Comparison of ENCODE assay signal across 23 cellular contexts in the genomic region with DNA sequence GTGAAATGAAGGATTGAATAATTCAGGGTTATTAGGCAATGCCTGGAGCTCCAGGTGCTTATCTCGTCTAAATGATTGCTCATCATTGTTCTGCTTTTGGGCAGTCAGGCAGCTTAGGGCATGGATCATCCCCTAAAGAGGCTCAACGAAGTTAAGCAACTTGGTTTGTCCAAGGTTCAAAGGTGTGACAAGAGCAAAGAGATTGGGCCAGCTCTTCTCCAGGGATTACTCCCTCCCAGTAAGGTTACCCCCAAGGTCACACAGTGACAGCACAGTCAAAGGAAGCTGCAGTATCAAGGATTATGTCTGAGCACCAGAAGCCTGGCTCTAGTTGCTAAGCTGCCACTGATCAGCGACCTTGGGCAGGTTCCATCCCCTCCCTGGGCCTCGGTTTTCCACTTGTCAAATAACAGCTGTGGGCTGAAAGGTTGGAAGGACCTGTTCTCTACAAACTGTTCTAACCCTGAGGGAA. TPM values are rescaled to one million over a fixed set of nuclear protein-coding genes. Genes with fewer than 3 reads are reported as not detected.
DNase-seq lines count a peak whose midpoint lies in the region; ATAC-seq, FAIRE-seq and TF ChIP-seq lines count a peak whose summit lies in the region.
"Had no signal": no experiment of that assay in that cellular context is flagged by ENCODE, and none has a peak within 500 bp of the region (broad histone marks: within the 10 kb centered on the region; RNA-seq: fewer than 3 reads in every experiment).

No MANE protein-coding gene starts in this region.

- H3K27ac ChIP-seq in HepG2 (ENCODE audit: extremely low read length, insufficient read depth, low read length) = peak overlapping the region; percentile 65
- H3K27ac ChIP-seq in dorsolateral prefrontal cortex = no peak overlapping the region
- H3K27ac ChIP-seq: C4-2B, HL-60, SK-N-MC had no signal

- H3K27me3 Mint-ChIP-seq in Caco-2 (ENCODE audit: insufficient read depth, unreplicated experiment) (no peaks in the 10 kb centered on the region), WTC11 (ENCODE audit: low read depth) (peaks cover 4% of the 10 kb centered on the region)

- H4K20me1 ChIP-seq in HepG2 (ENCODE audit: insufficient read depth, low read length) = no peaks in the 10 kb centered on the region

- no peak for TF ChIP-seq RAD21 in HepG2 (CRISPR knock-in tag; IDR thresholded peaks at IDR 0.05)

- H3K4me3 Mint-ChIP-seq in Caco-2 (ENCODE audit: unreplicated experiment) = no peak overlapping the region
- no peak overlapping the region for H3K4me3 Mint-ChIP-seq in WTC11

- H3K4me3 ChIP-seq in Caco-2 (ENCODE audit: low read depth, low read length) (no peak overlapping the region), HepG2 (replicated peaks in 1 of 3; ENCODE audit: insufficient read depth in 1 of 3, low read depth in 2 of 3, low read length in 3 of 3) (no peak overlapping the region), dorsolateral prefrontal cortex (no peak overlapping the region)
- H3K4me3 ChIP-seq: SK-N-MC had no signal

- ATAC-seq in WTC11 (no peak), HepG2 (peak; percentile 86), HG02610 (IDR thresholded peaks at IDR 0.05; ENCODE audit: unreplicated experiment) (no peak)

- H3K79me2 ChIP-seq in HepG2 (ENCODE audit: insufficient read depth, low read length) = no peaks in the 10 kb centered on the region

- peak overlapping the region; percentile 41 for H3K4me2 ChIP-seq in HepG2 (ENCODE audit: low read depth, low read length)

- CTCF ChIA-PET in Caco-2 (lab: Charles Lee) (interaction anchor here (0.7 to 1.1 kb wide), 5 partner anchors 16 to 256 kb away, joined by 3 to 7 read pairs (median 3); no protein-coding TSS in a partner anchor), WTC11 (lab: Charles Lee) (interaction anchor here (0.6 to 1.6 kb wide), 4 partner anchors 16 to 17 kb away, joined by 3 to 4 read pairs (median 3); no protein-coding TSS in a partner anchor), HepG2 (lab: Yijun Ruan, JAX; ENCODE audit: low intra/inter-chr PET ratio, low total read pairs) (no interaction called here)

- no peak overlapping the region for H3K9ac ChIP-seq in HepG2 (ENCODE audit: insufficient read depth, low read depth, low read length)

- no peak for TF ChIP-seq POLR2A in HepG2 (IDR thresholded peaks at IDR 0.05; ENCODE audit: insufficient read depth in 1 of 2, low read depth in 2 of 2, low read length in 2 of 2)

- H3K4me1 ChIP-seq in Caco-2 (peaks cover 41% of the 10 kb centered on the region), HepG2 (ENCODE audit: insufficient read depth, low read length) (peaks cover 76% of the 10 kb centered on the region)

- peak; percentile 100 for FAIRE-seq in HepG2 (lab: Jason Lieb, UNC)
- FAIRE-seq: A204.1, H54, RCC 7860 had no signal

- H3K9me3 Mint-ChIP-seq in Caco-2 (ENCODE audit: unreplicated experiment) = no peaks in the 10 kb centered on the region
- no peaks in the 10 kb centered on the region for H3K9me3 Mint-ChIP-seq in WTC11

- no peaks in the 10 kb centered on the region; the same call in 1 of the 2 replicates for H3K36me3 ChIP-seq in Caco-2 (ENCODE audit: control insufficient read depth, insufficient read depth, low read length)
- H3K36me3 ChIP-seq in HepG2 (replicated peaks in 1 of 2; ENCODE audit: control insufficient read depth in 1 of 2, insufficient read depth in 2 of 2, low read length in 2 of 2) = no peaks in the 10 kb centered on the region; a peak in 1 of 5 replicates

- in situ Hi-C loops in HepG2 (cut with HindIII; ENCODE audit: extremely low pct_ligation_motif_present, low pct_unique_long_range_greater_than_20kb) = no loop called here

- H3K9me3 ChIP-seq in Caco-2 (no peaks in the 10 kb centered on the region), HepG2 (ENCODE audit: low read length) (no peaks in the 10 kb centered on the region)

- H3K27me3 ChIP-seq in Caco-2 (replicated peaks; ENCODE audit: control insufficient read depth, insufficient read depth, low read length) = no peaks in the 10 kb centered on the region
- no peaks in the 10 kb centered on the region for H3K27me3 ChIP-seq in HepG2 (ENCODE audit: control insufficient read depth in 1 of 2, insufficient read depth in 2 of 2, low read length in 2 of 2)
- no peaks in the 10 kb centered on the region for H3K27me3 ChIP-seq in dorsolateral prefrontal cortex

- DNase-seq in Caco-2 = peak; percentile 67
- peak; percentile 89 for DNase-seq in NCI-H82 treated with DMSO at 0.1 percent for 48 hours (lab: John Stamatoyannopoulos, UW; ENCODE audit: unreplicated experiment)
- DNase-seq in WTC11 (ENCODE audit: low spot score) = no peak
- DNase-seq in HepG2 (ENCODE audit: low spot score) = peak; percentile 97
- DNase-seq in activated effector memory CD4-positive, alpha-beta T cell treated with Interleukin-2 at 50 U/mL for 16 hours = no peak
- no peak for DNase-seq in dorsolateral prefrontal cortex
- DNase-seq: EL, GF-D8, MV-4-11, NCI-H1105 treated with DMSO at 0.1 percent for 48 hours, NCI-H2029 treated with DMSO at 0.1 percent for 48 hours, NCI-H226, NCI-H510A treated with DMSO at 0.1 percent for 48 hours, NCI-H748 treated with DMSO at 0.1 percent for 48 hours, SHP77, SW 1271 had no signal

- no peak overlapping the region for H3K27ac Mint-ChIP-seq in Caco-2 (ENCODE audit: unreplicated experiment)
- no peak overlapping the region for H3K27ac Mint-ChIP-seq in WTC11

- BruUV-seq in Caco-2 (replicated peaks; lab: Mats Ljungman, UMichigan) (no TSS peak), HepG2 (replicated peaks; lab: Mats Ljungman, UMichigan) (no TSS peak)

- peak; percentile 76 to 92; a peak in 3 of 4 replicates for TF ChIP-seq EP300 in HepG2 (IDR thresholded peaks at IDR 0.05; ENCODE audit: low read depth in 2 of 2, low read length in 2 of 2)
- peak; percentile 80 for TF ChIP-seq EP300 in HepG2 (CRISPR knock-in tag; IDR thresholded peaks at IDR 0.05; ENCODE audit: borderline replicate concordance)

- no peak for TF ChIP-seq CTCF in Caco-2 (IDR thresholded peaks at IDR 0.05; ENCODE audit: insufficient read depth in 1 of 2, low read depth in 1 of 2, low read length in 1 of 2, severe bottlenecking in 1 of 2, unreplicated experiment in 1 of 2)
- no peak for TF ChIP-seq CTCF in WTC11 (IDR thresholded peaks at IDR 0.05)
- TF ChIP-seq CTCF in HepG2 (CRISPR knock-in tag; IDR thresholded peaks at IDR 0.05) = 0 out of 2 replicates have a peak, but pooled peaks have one; percentile 11
- no peak for TF ChIP-seq CTCF in dorsolateral prefrontal cortex (IDR thresholded peaks at IDR 0.05 in 54 of 56, conservative IDR thresholded peaks at IDR 0.05 in 2 of 56; ENCODE audit: low read depth in 1 of 56, partially characterized antibody in 56 of 56)

- H3K36me3 Mint-ChIP-seq in Caco-2 (ENCODE audit: insufficient read depth, unreplicated experiment) = no peaks in the 10 kb centered on the region
- peaks cover 6% of the 10 kb centered on the region; the same call in 1 of the 2 replicates for H3K36me3 Mint-ChIP-seq in WTC11

- 0% methylated on average over 3 of the region's 4 CpGs for WGBS in HepG2 (ENCODE audit: low lambda C conversion rate)

- POLR2A ChIA-PET in Caco-2 (lab: Charles Lee) (interaction anchor here (1.2 kb wide), 1 partner anchor 16 kb away, joined by 5 read pairs; no protein-coding TSS in a partner anchor), WTC11 (lab: Charles Lee) (no interaction called here), HepG2 (lab: Yijun Ruan, JAX) (interaction anchor here (0.8 to 1.8 kb wide), 14 partner anchors 8 to 349 kb away, joined by 3 to 25 read pairs (median 4); a partner anchor contains a TSS)

- intact Hi-C loops in Caco-2 (cut with micrococcal nuclease; ENCODE audit: unreplicated experiment) (no loop called here), HepG2 (cut with micrococcal nuclease; ENCODE audit: unreplicated experiment) (loop anchor here (1.0 to 10.0 kb wide), 2 partner anchors 16 to 360 kb away; no protein-coding TSS in a partner anchor), dorsolateral prefrontal cortex (cut with DNase I) (no loop called here)

- H3K4me1 Mint-ChIP-seq in Caco-2 (ENCODE audit: low read depth, unreplicated experiment) = peaks cover 29% of the 10 kb centered on the region
- peaks cover 40% of the 10 kb centered on the region for H3K4me1 Mint-ChIP-seq in WTC11

- H2AFZ ChIP-seq in HepG2 (ENCODE audit: low read length) = no peak overlapping the region

RNA-seq across cellular contexts. Expression of a gene that starts 6.8 kb away (rescaled TPM):
- 16.2 and 21.9 TPM in 2 replicates for total RNA-seq in Caco-2 (2022)
- total RNA-seq in WTC11 (2021) = 18.3 to 20.2 TPM (median 19.7 TPM) in 3 replicates
- total RNA-seq in HepG2 (2016; rRNA removed; fragmentation: Illumina TruSeq; extraction: Trizol) = 35.3 and 42.8 TPM in 2 replicates
- 44.9 and 55.4 TPM in 2 replicates for total RNA-seq in HepG2 (2016; cell fraction: cytosol; rRNA removed; fragmentation: Illumina TruSeq; extraction: Trizol; ENCODE audit: low read depth)
- 31.7 and 40.5 TPM in 2 replicates for total RNA-seq in HepG2 (2016; cell fraction: insoluble cytoplasmic fraction; rRNA removed; fragmentation: Illumina TruSeq; extraction: Trizol)
- 91.7 and 102 TPM in 2 replicates for total RNA-seq in HepG2 (2016; cell fraction: membrane; rRNA removed; fragmentation: Illumina TruSeq; extraction: Trizol)
- 18.1 and 22.1 TPM in 2 replicates for total RNA-seq in HepG2 (2016; cell fraction: nucleus; rRNA removed; fragmentation: Illumina TruSeq; extraction: Trizol)
- 15.5 and 23.4 TPM in 2 replicates for polyA plus RNA-seq in HepG2 (2011; rRNA removed)
- 13.9 and 23.8 TPM in 2 replicates for polyA plus RNA-seq in HepG2 (2011; cell fraction: cytosol; rRNA removed)
- polyA plus RNA-seq in HepG2 (2011; cell fraction: nucleus; rRNA removed) = 5.6 and 10.0 TPM in 2 replicates
- polyA plus RNA-seq in HepG2 (2012) = 18.2 and 18.3 TPM in 2 replicates
- polyA plus RNA-seq in HepG2 (2016; cell fraction: cytosol; fragmentation: Illumina TruSeq; extraction: Trizol; ENCODE audit: low read depth) = 63.9 and 73.6 TPM in 2 replicates
- 38.8 and 47.8 TPM in 2 replicates for polyA plus RNA-seq in HepG2 (2016; cell fraction: insoluble cytoplasmic fraction; fragmentation: Illumina TruSeq; extraction: Trizol; ENCODE audit: low read depth)
- 98.0 and 100 TPM in 2 replicates for polyA plus RNA-seq in HepG2 (2016; cell fraction: membrane; fragmentation: Illumina TruSeq; extraction: Trizol; ENCODE audit: low read depth)
- polyA plus RNA-seq in HepG2 (2016; cell fraction: nucleus; fragmentation: Illumina TruSeq; extraction: Trizol; ENCODE audit: insufficient read depth, low read depth) = 24.8 and 26.8 TPM in 2 replicates
- polyA minus RNA-seq in HepG2 (2011; rRNA and poly(A)+ RNA removed; ENCODE audit: low replicate concordance) = 1.9 and 16.9 TPM in 2 replicates
- polyA minus RNA-seq in HepG2 (2011; cell fraction: cytosol; rRNA and poly(A)+ RNA removed) = 6.6 and 10.3 TPM in 2 replicates
- polyA minus RNA-seq in HepG2 (2011; cell fraction: nucleus; rRNA and poly(A)+ RNA removed) = 4.9 and 9.0 TPM in 2 replicates
- 10 to 100 TPM in 30 of 120 experiments, 1 to 10 TPM in 90; 3.3 to 17.5 (median 8.5) TPM for total RNA-seq in dorsolateral prefrontal cortex

RNA-seq across cellular contexts. Expression of a gene that starts 21.1 kb away (rescaled TPM):
- not detected in 2 replicates for total RNA-seq in Caco-2 (2022)
- not detected in 3 replicates for total RNA-seq in WTC11 (2021)
- not detected in 2 replicates for total RNA-seq in HepG2 (2016; rRNA removed; fragmentation: Illumina TruSeq; extraction: Trizol)
- total RNA-seq in HepG2 (2016; cell fraction: cytosol; rRNA removed; fragmentation: Illumina TruSeq; extraction: Trizol; ENCODE audit: low read depth) = not detected in 2 replicates
- not detected in 2 replicates for total RNA-seq in HepG2 (2016; cell fraction: insoluble cytoplasmic fraction; rRNA removed; fragmentation: Illumina TruSeq; extraction: Trizol)
- total RNA-seq in HepG2 (2016; cell fraction: membrane; rRNA removed; fragmentation: Illumina TruSeq; extraction: Trizol) = not detected in 2 replicates
- not detected in 2 replicates for total RNA-seq in HepG2 (2016; cell fraction: nucleus; rRNA removed; fragmentation: Illumina TruSeq; extraction: Trizol)
- 0.05 TPM in 1 of 2 replicates, not detected in the other for polyA plus RNA-seq in HepG2 (2011; rRNA removed)
- polyA plus RNA-seq in HepG2 (2011; cell fraction: cytosol; rRNA removed) = 0.03 and 0.06 TPM in 2 replicates
- polyA plus RNA-seq in HepG2 (2011; cell fraction: nucleus; rRNA removed) = 0.12 and 0.21 TPM in 2 replicates
- polyA plus RNA-seq in HepG2 (2012) = not detected in 2 replicates
- polyA plus RNA-seq in HepG2 (2016; cell fraction: cytosol; fragmentation: Illumina TruSeq; extraction: Trizol; ENCODE audit: low read depth) = not detected in 2 replicates
- polyA plus RNA-seq in HepG2 (2016; cell fraction: insoluble cytoplasmic fraction; fragmentation: Illumina TruSeq; extraction: Trizol; ENCODE audit: low read depth) = not detected in 2 replicates
- polyA plus RNA-seq in HepG2 (2016; cell fraction: membrane; fragmentation: Illumina TruSeq; extraction: Trizol; ENCODE audit: low read depth) = not detected in 2 replicates
- polyA plus RNA-seq in HepG2 (2016; cell fraction: nucleus; fragmentation: Illumina TruSeq; extraction: Trizol; ENCODE audit: insufficient read depth, low read depth) = not detected in 2 replicates
- not detected in 2 replicates for polyA minus RNA-seq in HepG2 (2011; rRNA and poly(A)+ RNA removed; ENCODE audit: low replicate concordance)
- polyA minus RNA-seq in HepG2 (2011; cell fraction: cytosol; rRNA and poly(A)+ RNA removed) = not detected in 2 replicates
- not detected in 2 replicates for polyA minus RNA-seq in HepG2 (2011; cell fraction: nucleus; rRNA and poly(A)+ RNA removed)
- under 1 TPM in 3 of 120 experiments, not detected in 117; 0.32 to 0.69 (median 0.48) TPM for total RNA-seq in dorsolateral prefrontal cortex

RNA-seq across cellular contexts. Expression of a gene that starts 51.2 kb away (rescaled TPM):
- total RNA-seq in Caco-2 (2022) (2.9 and 3.3 TPM in 2 replicates), WTC11 (2021) (0.35 to 1.2 TPM (median 0.66 TPM) in 3 replicates), HepG2 (2016; rRNA removed; fragmentation: Illumina TruSeq; extraction: Trizol) (0.80 TPM in 1 of 2 replicates, not detected in the other), dorsolateral prefrontal cortex (1 to 10 TPM in 6 of 120 experiments, under 1 TPM in 1, not detected in 113; 0.86 to 2.7 (median 1.6) TPM)
- 1.4 TPM in 1 of 2 replicates, not detected in the other for total RNA-seq in HepG2 (2016; cell fraction: cytosol; rRNA removed; fragmentation: Illumina TruSeq; extraction: Trizol; ENCODE audit: low read depth)
- total RNA-seq in HepG2 (2016; cell fraction: insoluble cytoplasmic fraction; rRNA removed; fragmentation: Illumina TruSeq; extraction: Trizol) = 0.58 and 1.2 TPM in 2 replicates
- total RNA-seq in HepG2 (2016; cell fraction: membrane; rRNA removed; fragmentation: Illumina TruSeq; extraction: Trizol) = 1.5 TPM in 2 replicates
- total RNA-seq in HepG2 (2016; cell fraction: nucleus; rRNA removed; fragmentation: Illumina TruSeq; extraction: Trizol) = not detected in 2 replicates
- 0.24 and 0.33 TPM in 2 replicates for polyA plus RNA-seq in HepG2 (2011; rRNA removed)
- 0.21 and 0.93 TPM in 2 replicates for polyA plus RNA-seq in HepG2 (2011; cell fraction: cytosol; rRNA removed)
- 0.76 and 0.81 TPM in 2 replicates for polyA plus RNA-seq in HepG2 (2011; cell fraction: nucleus; rRNA removed)
- not detected in 2 replicates for polyA plus RNA-seq in HepG2 (2012)
- polyA plus RNA-seq in HepG2 (2016; cell fraction: cytosol; fragmentation: Illumina TruSeq; extraction: Trizol; ENCODE audit: low read depth) = 0.86 and 0.96 TPM in 2 replicates
- polyA plus RNA-seq in HepG2 (2016; cell fraction: insoluble cytoplasmic fraction; fragmentation: Illumina TruSeq; extraction: Trizol; ENCODE audit: low read depth) = not detected in 2 replicates
- polyA plus RNA-seq in HepG2 (2016; cell fraction: membrane; fragmentation: Illumina TruSeq; extraction: Trizol; ENCODE audit: low read depth) = 0.51 and 0.60 TPM in 2 replicates
- polyA plus RNA-seq in HepG2 (2016; cell fraction: nucleus; fragmentation: Illumina TruSeq; extraction: Trizol; ENCODE audit: insufficient read depth, low read depth) = not detected in 2 replicates
- not detected in 2 replicates for polyA minus RNA-seq in HepG2 (2011; rRNA and poly(A)+ RNA removed; ENCODE audit: low replicate concordance)
- polyA minus RNA-seq in HepG2 (2011; cell fraction: cytosol; rRNA and poly(A)+ RNA removed) = not detected in 2 replicates
- polyA minus RNA-seq in HepG2 (2011; cell fraction: nucleus; rRNA and poly(A)+ RNA removed) = not detected in 2 replicates

Comparison
In these comparisons a context has a peak if more than half of its experiments do, and no peak if none do; other contexts are left out.
1. DNase-seq: peak in Caco-2 (2 of 2), NCI-H82 treated with DMSO at 0.1 percent for 48 hours (single experiment) and HepG2 (single experiment); none in WTC11 (single experiment), activated effector memory CD4-positive, alpha-beta T cell treated with Interleukin-2 at 50 U/mL for 16 hours (single experiment) and dorsolateral prefrontal cortex (0 of 10).